8 cellular contexts compared by ENCODE assay signal in genomic region chr3:142577701-142578308, GRCh38. TPM values are rescaled to one million over a fixed set of nuclear protein-coding genes. Genes with fewer than 3 reads are reported as not detected.
DNase-seq lines count a peak whose midpoint lies in the region; ATAC-seq, FAIRE-seq and TF ChIP-seq lines count a peak whose summit lies in the region.

No MANE protein-coding gene starts in this region.

- dilution Hi-C loops in keratinocyte (cut with MboI; ENCODE audit: extremely low pct_ligation_motif_present, low sequenced_read_pairs), result no loop called here

- H3K27me3 Mint-ChIP-seq in activated T-helper 2 cell treated with anti-CD3 and anti-CD28 coated beads, Interferon-gamma antibody, Interleukin-2, Interleukin-4, amounts not matched to agents 10 μg/mL and 5 μg/mL and 100 μg/mL, durations not matched to agents 14 hours and 24 hours and 36 hours (ENCODE audit: low read depth), result peaks cover 4% of the 10 kb centered on the region

- WGBS in thymus, result 21% methylated on average over 12 of the region's 12 CpGs

- intact Hi-C loops in Right ventricle myocardium inferior (cut with DNase I), result loop anchor here (5.0 kb wide), 1 partner anchor 424 kb away; the partner anchor contains the start of gene U2SURP
- intact Hi-C loops in activated T-helper 2 cell treated with anti-CD3 and anti-CD28 coated beads, Interferon-gamma antibody, Interleukin-2, Interleukin-4, amounts not matched to agents 10 μg/mL and 5 μg/mL and 100 μg/mL, durations not matched to agents 14 hours and 24 hours and 36 hours (cut with micrococcal nuclease), result loop anchor here (1.0 to 10.0 kb wide), 7 partner anchors 18 to 553 kb away; partner anchors contain the start of genes PLS1, TRPC1 and U2SURP

- DNase-seq in cardiac muscle cell (ENCODE audit: low read depth in 1 of 2, low spot score in 1 of 2) (peak in 1 of 2 donors; percentile 6), Right ventricle myocardium inferior (ENCODE audit: missing footprints) (no peak), keratinocyte (ENCODE audit: low read depth, low spot score) (no peak), cortex of kidney (lab: John Stamatoyannopoulos, UW) (no peak), NCI-H526 (lab: John Stamatoyannopoulos, UW) (no peak)
- no peak for DNase-seq in activated T-helper 2 cell treated with anti-CD3 and anti-CD28 coated beads, Interferon-gamma antibody, Interleukin-2, Interleukin-4, amounts not matched to agents 10 μg/mL and 5 μg/mL and 100 μg/mL, durations not matched to agents 14 hours and 24 hours and 36 hours (ENCODE audit: low spot score)

- no peaks in the 10 kb centered on the region for H3K9me1 ChIP-seq in keratinocyte (ENCODE audit: control insufficient read depth, extremely low read depth, insufficient read depth, low read length)

- peaks cover 38% of the 10 kb centered on the region for H3K4me1 Mint-ChIP-seq in activated T-helper 2 cell treated with anti-CD3 and anti-CD28 coated beads, Interferon-gamma antibody, Interleukin-2, Interleukin-4, amounts not matched to agents 10 μg/mL and 5 μg/mL and 100 μg/mL, durations not matched to agents 14 hours and 24 hours and 36 hours (ENCODE audit: low read depth)

- H3K27ac ChIP-seq in cardiac muscle cell, result peak overlapping the region; percentile 90
- H3K27ac ChIP-seq in keratinocyte (ENCODE audit: control insufficient read depth, insufficient read depth, low read length), result peak overlapping the region; percentile 91
- peak overlapping the region; percentile 100 for H3K27ac ChIP-seq in thymus (ENCODE audit: low read depth)

- H3K36me3 ChIP-seq in cardiac muscle cell (no peaks in the 10 kb centered on the region), keratinocyte (ENCODE audit: control insufficient read depth in 2 of 2, extremely low read depth in 1 of 2, insufficient read depth in 2 of 2, low read length in 2 of 2) (no peaks in the 10 kb centered on the region), thymus (ENCODE audit: control insufficient read depth, insufficient read depth) (no peaks in the 10 kb centered on the region)

- H3K27me3 ChIP-seq in cardiac muscle cell, result no peaks in the 10 kb centered on the region
- no peaks in the 10 kb centered on the region for H3K27me3 ChIP-seq in keratinocyte (ENCODE audit: control insufficient read depth, extremely low read depth, insufficient read depth, low read length)
- H3K27me3 ChIP-seq in thymus (ENCODE audit: control insufficient read depth, insufficient read depth), result no peaks in the 10 kb centered on the region

- peak overlapping the region; percentile 96 for H3K27ac Mint-ChIP-seq in activated T-helper 2 cell treated with anti-CD3 and anti-CD28 coated beads, Interferon-gamma antibody, Interleukin-2, Interleukin-4, amounts not matched to agents 10 μg/mL and 5 μg/mL and 100 μg/mL, durations not matched to agents 14 hours and 24 hours and 36 hours

- TF ChIP-seq CTCF in cardiac muscle cell (IDR thresholded peaks at IDR 0.05; ENCODE audit: low read depth, low read length) (no peak), keratinocyte (optimal IDR thresholded peaks at IDR 0.05 in 1 of 3, IDR thresholded peaks at IDR 0.05 in 1 of 3, conservative IDR thresholded peaks at IDR 0.05 in 1 of 3; ENCODE audit: extremely low read depth in 1 of 3, insufficient read depth in 2 of 3, low read length in 3 of 3) (no peak)

- H3K4me2 ChIP-seq in keratinocyte (ENCODE audit: control insufficient read depth, extremely low read depth, insufficient read depth, low read depth, low read length), result peak overlapping the region; percentile 97

- peak overlapping the region; percentile 94 for H2AFZ ChIP-seq in keratinocyte (ENCODE audit: control insufficient read depth, low read length)

- H3K9me3 ChIP-seq in cardiac muscle cell (ENCODE audit: low read depth) (no peaks in the 10 kb centered on the region), keratinocyte (ENCODE audit: control insufficient read depth, low read depth, low read length) (no peaks in the 10 kb centered on the region), thymus (ENCODE audit: control insufficient read depth) (no peaks in the 10 kb centered on the region)

- H3K4me1 ChIP-seq in cardiac muscle cell (ENCODE audit: low read depth), result peaks cover 17% of the 10 kb centered on the region
- peaks cover 16% of the 10 kb centered on the region for H3K4me1 ChIP-seq in keratinocyte (ENCODE audit: control insufficient read depth, extremely low read depth, insufficient read depth, low read length)
- peaks cover 6% of the 10 kb centered on the region for H3K4me1 ChIP-seq in thymus (ENCODE audit: control insufficient read depth, insufficient read depth, low read length)

- no peak for FAIRE-seq in keratinocyte (lab: Jason Lieb, UNC)

- peak overlapping the region; percentile 61 for H3K4me3 ChIP-seq in cardiac muscle cell
- H3K4me3 ChIP-seq in keratinocyte (ENCODE audit: control insufficient read depth in 2 of 3, extremely low read depth in 1 of 3, insufficient read depth in 2 of 3, low read depth in 1 of 3, low read length in 3 of 3), result peak overlapping the region; percentile 88 to 91 (median 90)
- H3K4me3 ChIP-seq in thymus (ENCODE audit: low read length), result peak overlapping the region; percentile 66

- ATAC-seq in Right ventricle myocardium inferior (no peak), HG03378 (IDR thresholded peaks at IDR 0.05; ENCODE audit: unreplicated experiment) (no peak)

- no peaks in the 10 kb centered on the region for H3K9me3 Mint-ChIP-seq in activated T-helper 2 cell treated with anti-CD3 and anti-CD28 coated beads, Interferon-gamma antibody, Interleukin-2, Interleukin-4, amounts not matched to agents 10 μg/mL and 5 μg/mL and 100 μg/mL, durations not matched to agents 14 hours and 24 hours and 36 hours

- H3K9ac ChIP-seq in keratinocyte (ENCODE audit: control insufficient read depth, extremely low read depth, insufficient read depth, low read length), result peak overlapping the region; percentile 86

- peaks cover 54% of the 10 kb centered on the region for H3K79me2 ChIP-seq in keratinocyte (ENCODE audit: control insufficient read depth, insufficient read depth, low read length)

- H4K20me1 ChIP-seq in keratinocyte (ENCODE audit: control insufficient read depth, extremely low read depth, insufficient read depth, low read length), result no peaks in the 10 kb centered on the region

- peaks cover 11% of the 10 kb centered on the region for H3K36me3 Mint-ChIP-seq in activated T-helper 2 cell treated with anti-CD3 and anti-CD28 coated beads, Interferon-gamma antibody, Interleukin-2, Interleukin-4, amounts not matched to agents 10 μg/mL and 5 μg/mL and 100 μg/mL, durations not matched to agents 14 hours and 24 hours and 36 hours (ENCODE audit: low read depth)

- peak overlapping the region; percentile 99 for H3K4me3 Mint-ChIP-seq in activated T-helper 2 cell treated with anti-CD3 and anti-CD28 coated beads, Interferon-gamma antibody, Interleukin-2, Interleukin-4, amounts not matched to agents 10 μg/mL and 5 μg/mL and 100 μg/mL, durations not matched to agents 14 hours and 24 hours and 36 hours (ENCODE audit: low read depth)

RNA-seq across cellular contexts. Expression of gene ATR, which starts 0.7 kb away (rescaled TPM):
- total RNA-seq in cardiac muscle cell (11.2 and 15.7 TPM in 2 replicates), Right ventricle myocardium inferior (8.5 TPM)
- polyA plus RNA-seq in cardiac muscle cell (5.0 and 10.6 TPM in 2 replicates), keratinocyte (14.2 to 30.8 TPM (median 20.0 TPM) in 3 replicates), thymus (50.8 TPM)
- 29.1 and 32.8 TPM in 2 replicates for total RNA-seq in activated T-helper 2 cell treated with anti-CD3 and anti-CD28 coated beads, Interferon-gamma antibody, Interleukin-2, Interleukin-4, amounts not matched to agents 10 μg/mL and 5 μg/mL and 100 μg/mL, durations not matched to agents 14 hours and 24 hours and 36 hours
- polyA plus RNA-seq in keratinocyte (2011; ENCODE audit: low read depth), result 7.0 TPM
- polyA plus RNA-seq in keratinocyte (2011; cell fraction: cytosol; rRNA removed), result 5.3 and 11.4 TPM in 2 replicates
- polyA plus RNA-seq in keratinocyte (2011; cell fraction: nucleus; rRNA removed), result 36.4 and 58.0 TPM in 2 replicates
- polyA plus RNA-seq in keratinocyte (2012; ENCODE audit: low replicate concordance), result 9.9 and 18.1 TPM in 2 replicates
- 10.0 to 51.3 TPM (median 29.6 TPM) in 3 replicates for polyA minus RNA-seq in keratinocyte
- 16.7 TPM for polyA minus RNA-seq in keratinocyte (2011; cell fraction: cytosol; rRNA and poly(A)+ RNA removed)
- polyA minus RNA-seq in keratinocyte (2011; cell fraction: nucleus; rRNA and poly(A)+ RNA removed), result 47.1 and 89.4 TPM in 2 replicates

RNA-seq across cellular contexts. Expression of gene PLS1, which starts 18.4 kb away (rescaled TPM):
- total RNA-seq in cardiac muscle cell (2.7 and 5.0 TPM in 2 replicates), Right ventricle myocardium inferior (2.5 TPM)
- polyA plus RNA-seq in cardiac muscle cell (3.4 and 7.4 TPM in 2 replicates), keratinocyte (6.0 to 13.9 TPM (median 10.3 TPM) in 3 replicates), thymus (2.0 TPM)
- total RNA-seq in activated T-helper 2 cell treated with anti-CD3 and anti-CD28 coated beads, Interferon-gamma antibody, Interleukin-2, Interleukin-4, amounts not matched to agents 10 μg/mL and 5 μg/mL and 100 μg/mL, durations not matched to agents 14 hours and 24 hours and 36 hours, result 6.2 and 6.8 TPM in 2 replicates
- polyA plus RNA-seq in keratinocyte (2011; ENCODE audit: low read depth), result 5.8 TPM
- 4.8 and 11.9 TPM in 2 replicates for polyA plus RNA-seq in keratinocyte (2011; cell fraction: cytosol; rRNA removed)
- 6.0 and 8.0 TPM in 2 replicates for polyA plus RNA-seq in keratinocyte (2011; cell fraction: nucleus; rRNA removed)
- 2.7 and 9.3 TPM in 2 replicates for polyA plus RNA-seq in keratinocyte (2012; ENCODE audit: low replicate concordance)
- polyA minus RNA-seq in keratinocyte, result 2.2 to 12.7 TPM (median 3.9 TPM) in 3 replicates
- 6.1 TPM for polyA minus RNA-seq in keratinocyte (2011; cell fraction: cytosol; rRNA and poly(A)+ RNA removed)
- polyA minus RNA-seq in keratinocyte (2011; cell fraction: nucleus; rRNA and poly(A)+ RNA removed), result 3.2 and 12.5 TPM in 2 replicates
